8 cellular contexts compared by ENCODE assay signal in the genomic region with DNA sequence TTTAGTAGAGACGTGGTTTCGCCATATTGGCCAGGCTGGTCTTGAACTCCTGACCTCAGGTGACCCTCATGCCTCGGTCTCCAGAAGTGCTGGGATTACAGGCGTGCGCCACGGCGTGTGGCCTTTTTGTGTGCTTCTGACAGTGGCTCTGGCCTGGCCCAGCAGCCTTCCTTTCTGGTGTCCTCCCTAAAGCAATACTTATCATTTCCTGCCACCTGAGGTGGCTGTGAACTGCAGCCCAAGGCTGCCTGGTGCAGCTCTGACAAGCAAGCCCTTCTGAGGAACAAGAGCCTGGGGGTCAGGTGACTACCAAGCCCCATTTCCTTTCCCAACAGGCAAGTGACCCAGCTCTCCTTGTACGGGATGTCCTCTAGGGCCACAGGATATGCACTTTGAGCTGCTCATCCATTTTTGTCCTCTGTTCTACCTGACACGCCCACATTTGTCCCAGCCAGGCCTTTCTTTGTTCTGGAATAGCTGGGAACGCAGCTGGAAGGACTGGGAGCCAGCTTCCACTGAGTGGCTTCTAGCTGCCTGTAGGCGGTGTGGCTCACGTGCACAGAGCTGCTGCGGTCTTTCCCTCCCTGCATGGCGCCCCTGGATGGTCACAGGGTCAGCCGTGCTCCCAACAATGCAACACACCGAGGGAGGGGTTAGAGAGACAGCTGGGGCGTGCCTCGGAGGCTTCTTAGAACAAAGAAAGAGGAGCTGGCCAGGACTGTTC. TPM values are rescaled to one million over a fixed set of nuclear protein-coding genes. Genes with fewer than 3 reads are reported as not detected.
DNase-seq lines count a peak whose midpoint lies in the region; ATAC-seq and TF ChIP-seq lines count a peak whose summit lies in the region.

No MANE protein-coding gene starts in this region.

- no peaks in the 10 kb centered on the region for H4K20me1 ChIP-seq in neural progenitor cell (ENCODE audit: low read depth)

- H3K9me3 ChIP-seq in SJCRH30 (replicated peaks) (no peaks in the 10 kb centered on the region), neural progenitor cell (ENCODE audit: low read depth) (no peaks in the 10 kb centered on the region)

- H3K9me3 Mint-ChIP-seq in neural progenitor cell = no peaks in the 10 kb centered on the region
- no peaks in the 10 kb centered on the region for H3K9me3 Mint-ChIP-seq in effector memory CD8-positive, alpha-beta T cell

- no peak for TF ChIP-seq CTCF in GM06990 (IDR thresholded peaks at IDR 0.05; ENCODE audit: insufficient read depth, low read length, poor library complexity, severe bottlenecking)
- no peak for TF ChIP-seq CTCF in foreskin keratinocyte (conservative IDR thresholded peaks at IDR 0.05)
- peak; percentile 26 for TF ChIP-seq CTCF in neural progenitor cell (IDR thresholded peaks at IDR 0.05)

- no peaks in the 10 kb centered on the region for H3K79me2 ChIP-seq in neural progenitor cell (ENCODE audit: low read depth)

- peak overlapping the region; percentile 14 for H3K4me2 ChIP-seq in neural progenitor cell

- no peaks in the 10 kb centered on the region for H3K36me3 Mint-ChIP-seq in neural progenitor cell
- H3K36me3 Mint-ChIP-seq in effector memory CD8-positive, alpha-beta T cell (ENCODE audit: insufficient read depth) = peaks cover 13% of the 10 kb centered on the region

- H3K27ac ChIP-seq in SJCRH30 (no peak overlapping the region; the same call in 1 of the 2 replicates), foreskin keratinocyte (no peak overlapping the region), neural progenitor cell (peak overlapping the region; percentile 73)

- H3K27ac Mint-ChIP-seq in neural progenitor cell = peak overlapping the region; percentile 64
- peak overlapping the region in 1 of 2 donors; percentile 81 for H3K27ac Mint-ChIP-seq in effector memory CD8-positive, alpha-beta T cell

- peaks cover 27% of the 10 kb centered on the region for H3K4me1 Mint-ChIP-seq in neural progenitor cell
- H3K4me1 Mint-ChIP-seq in effector memory CD8-positive, alpha-beta T cell (ENCODE audit: low read depth in 2 of 2) = peaks cover 5% of the 10 kb centered on the region in 2 donors

- no peaks in the 10 kb centered on the region for H3K27me3 ChIP-seq in GM06990 (replicated peaks; ENCODE audit: control insufficient read depth, insufficient read depth, low read length)
- no peaks in the 10 kb centered on the region for H3K27me3 ChIP-seq in SJCRH30
- H3K27me3 ChIP-seq in foreskin keratinocyte = peaks cover 2% of the 10 kb centered on the region
- H3K27me3 ChIP-seq in neural progenitor cell = no peaks in the 10 kb centered on the region

- H3K9ac ChIP-seq in neural progenitor cell = no peak overlapping the region

- H3K27me3 Mint-ChIP-seq in neural progenitor cell (ENCODE audit: insufficient read depth, low read depth) = peaks cover 10% of the 10 kb centered on the region
- no peaks in the 10 kb centered on the region for H3K27me3 Mint-ChIP-seq in effector memory CD8-positive, alpha-beta T cell

- DNase-seq in GM06990 (ENCODE audit: extremely low read depth, insufficient read length) (peak; percentile 23), SJCRH30 (peak; percentile 79 to 80), foreskin keratinocyte (no peak), neural progenitor cell (ENCODE audit: low spot score) (peak; percentile 92), germinal center (ENCODE audit: low spot score) (no peak)
- DNase-seq in stimulated activated naive CD4-positive, alpha-beta T cell (lab: John Stamatoyannopoulos, UW) = no peak
- DNase-seq in activated CD4-positive, alpha-beta T cell treated with anti-CD3 and anti-CD28 coated beads for 1 hour = no peak
- no peak for DNase-seq in effector memory CD8-positive, alpha-beta T cell

- peak; percentile 36 for ATAC-seq in foreskin keratinocyte
- no peak for ATAC-seq in effector memory CD8-positive, alpha-beta T cell (replicated peaks)

- no peak overlapping the region for H2AFZ ChIP-seq in neural progenitor cell (replicated peaks)

- H3K4me1 ChIP-seq in SJCRH30 (peaks cover 13% of the 10 kb centered on the region), foreskin keratinocyte (peaks cover 11% of the 10 kb centered on the region), neural progenitor cell (peaks cover 8% of the 10 kb centered on the region)

- H3F3A ChIP-seq in neural progenitor cell (ENCODE audit: low read depth) = peaks cover 21% of the 10 kb centered on the region

- H3K36me3 ChIP-seq in GM06990 (ENCODE audit: control insufficient read depth, insufficient read depth, low read length) (no peaks in the 10 kb centered on the region), SJCRH30 (no peaks in the 10 kb centered on the region), neural progenitor cell (no peaks in the 10 kb centered on the region)

- H3K4me3 ChIP-seq in GM06990 (replicated peaks; ENCODE audit: low read depth, low read length) (no peak overlapping the region), SJCRH30 (no peak overlapping the region), neural progenitor cell (no peak overlapping the region)

- no peak overlapping the region for H3K4me3 Mint-ChIP-seq in neural progenitor cell
- H3K4me3 Mint-ChIP-seq in effector memory CD8-positive, alpha-beta T cell = no peak overlapping the region

RNA-seq across cellular contexts. Expression of a gene that starts 12.3 kb away (rescaled TPM):
- 39.9 and 54.0 TPM in 2 replicates for total RNA-seq in SJCRH30 (2014; rRNA removed; shearing (Covaris generic))
- total RNA-seq in foreskin keratinocyte (37.0 and 43.1 TPM in 2 replicates), neural progenitor cell (ENCODE audit: low replicate concordance) (16.6 and 29.2 TPM in 2 replicates)
- 53.1 and 57.5 TPM in 2 replicates for polyA plus RNA-seq in foreskin keratinocyte

Comparison
In these comparisons a context has a peak if more than half of its experiments do, and no peak if none do; other contexts are left out.
1. DNase-seq: peak in GM06990 (single experiment), SJCRH30 (2 of 2) and neural progenitor cell (single experiment); none in foreskin keratinocyte (0 of 2), stimulated activated naive CD4-positive, alpha-beta T cell (0 of 6), activated CD4-positive, alpha-beta T cell treated with anti-CD3 and anti-CD28 coated beads for 1 hour (single experiment), effector memory CD8-positive, alpha-beta T cell (0 of 3) and germinal center (single experiment).